Comparison of ENCODE assay signal across 9 cellular contexts in genomic region chr19:17420267-17420924, GRCh38. TPM values are rescaled to one million over a fixed set of nuclear protein-coding genes. Genes with fewer than 3 reads are reported as not detected.
DNase-seq lines count a peak whose midpoint lies in the region; ATAC-seq and TF ChIP-seq lines count a peak whose summit lies in the region.
"Had no signal": no experiment of that assay in that cellular context is flagged by ENCODE, and none has a peak within 500 bp of the region (broad histone marks: within the 10 kb centered on the region; RNA-seq: fewer than 3 reads in every experiment).

No MANE protein-coding gene starts in this region.

- H3K9me3 ChIP-seq in psoas muscle = no peaks in the 10 kb centered on the region

- peaks cover 5% of the 10 kb centered on the region for H3K4me1 ChIP-seq in psoas muscle

- peaks cover 12% of the 10 kb centered on the region for H3K4me1 Mint-ChIP-seq in activated T-helper 2 cell treated with anti-CD3 and anti-CD28 coated beads, Interferon-gamma antibody, Interleukin-2, Interleukin-4, amounts not matched to agents 10 μg/mL and 5 μg/mL and 100 μg/mL, durations not matched to agents 14 hours and 24 hours and 36 hours (ENCODE audit: low read depth)

- H3K4me3 ChIP-seq in psoas muscle = peak overlapping the region; percentile 95

- intact Hi-C loops in activated T-helper 2 cell treated with anti-CD3 and anti-CD28 coated beads, Interferon-gamma antibody, Interleukin-2, Interleukin-4, amounts not matched to agents 10 μg/mL and 5 μg/mL and 100 μg/mL, durations not matched to agents 14 hours and 24 hours and 36 hours (cut with micrococcal nuclease) = no loop called here
- intact Hi-C loops in left cardiac atrium (cut with DNase I) (no loop called here), psoas muscle (cut with DNase I) (no loop called here)

- WGBS in psoas muscle, 3 donors = 3 to 5% (median 5%) methylated on average over 29 to 38 of the region's 38 CpGs

- peaks cover 0 to 19% (median 0%) of the 10 kb centered on the region in 3 donors for H3K27me3 ChIP-seq in psoas muscle (ENCODE audit: insufficient read depth in 3 of 3, low read length in 2 of 3)

- H3K36me3 Mint-ChIP-seq in activated T-helper 2 cell treated with anti-CD3 and anti-CD28 coated beads, Interferon-gamma antibody, Interleukin-2, Interleukin-4, amounts not matched to agents 10 μg/mL and 5 μg/mL and 100 μg/mL, durations not matched to agents 14 hours and 24 hours and 36 hours (ENCODE audit: low read depth) = peaks cover 28% of the 10 kb centered on the region

- H3K4me3 Mint-ChIP-seq in activated T-helper 2 cell treated with anti-CD3 and anti-CD28 coated beads, Interferon-gamma antibody, Interleukin-2, Interleukin-4, amounts not matched to agents 10 μg/mL and 5 μg/mL and 100 μg/mL, durations not matched to agents 14 hours and 24 hours and 36 hours (ENCODE audit: low read depth) = peak overlapping the region; percentile 90

- peak overlapping the region; percentile 60 for H3K27ac Mint-ChIP-seq in activated T-helper 2 cell treated with anti-CD3 and anti-CD28 coated beads, Interferon-gamma antibody, Interleukin-2, Interleukin-4, amounts not matched to agents 10 μg/mL and 5 μg/mL and 100 μg/mL, durations not matched to agents 14 hours and 24 hours and 36 hours

- H3K27me3 Mint-ChIP-seq in activated T-helper 2 cell treated with anti-CD3 and anti-CD28 coated beads, Interferon-gamma antibody, Interleukin-2, Interleukin-4, amounts not matched to agents 10 μg/mL and 5 μg/mL and 100 μg/mL, durations not matched to agents 14 hours and 24 hours and 36 hours (ENCODE audit: low read depth) = no peaks in the 10 kb centered on the region

- H3K27ac ChIP-seq in psoas muscle = peak overlapping the region; percentile 67

- no peaks in the 10 kb centered on the region for H3K9me3 Mint-ChIP-seq in activated T-helper 2 cell treated with anti-CD3 and anti-CD28 coated beads, Interferon-gamma antibody, Interleukin-2, Interleukin-4, amounts not matched to agents 10 μg/mL and 5 μg/mL and 100 μg/mL, durations not matched to agents 14 hours and 24 hours and 36 hours

- ATAC-seq in GM21619 (IDR thresholded peaks at IDR 0.05; ENCODE audit: unreplicated experiment) (peak; percentile 16), left cardiac atrium (peak; percentile 10 to 56), psoas muscle (peak; percentile 15 to 35 (median 22))

- DNase-seq in Daoy (ENCODE audit: low read depth) (peak; percentile 63), NCI-H1105 (lab: John Stamatoyannopoulos, UW) (peak; percentile 27), left cardiac atrium (peak; percentile 53), psoas muscle (peak; percentile 42 to 64), HCEC 1CT (no peak)
- peak; percentile 20 for DNase-seq in activated T-helper 2 cell treated with anti-CD3 and anti-CD28 coated beads, Interferon-gamma antibody, Interleukin-2, Interleukin-4, amounts not matched to agents 10 μg/mL and 5 μg/mL and 100 μg/mL, durations not matched to agents 14 hours and 24 hours and 36 hours (ENCODE audit: low spot score)
- DNase-seq in effector CD8-positive, alpha-beta T cell (lab: John Stamatoyannopoulos, UW) = no peak

- TF ChIP-seq CTCF in psoas muscle (IDR thresholded peaks at IDR 0.05) = no peak

- H3K36me3 ChIP-seq in psoas muscle (ENCODE audit: insufficient read depth in 1 of 2, low read depth in 1 of 2) = peaks cover 0 to 11% of the 10 kb centered on the region in 2 donors

RNA-seq across cellular contexts. Expression of gene MVB12A, which starts 0.5 kb away (rescaled TPM):
- total RNA-seq in Daoy (2014; rRNA removed; shearing (Covaris generic)) = 82.3 and 102 TPM in 2 replicates
- 41.1 and 43.2 TPM in 2 replicates for total RNA-seq in activated T-helper 2 cell treated with anti-CD3 and anti-CD28 coated beads, Interferon-gamma antibody, Interleukin-2, Interleukin-4, amounts not matched to agents 10 μg/mL and 5 μg/mL and 100 μg/mL, durations not matched to agents 14 hours and 24 hours and 36 hours
- 10 to 100 TPM; 22.6 to 24.8 TPM for total RNA-seq in left cardiac atrium
- total RNA-seq in psoas muscle = 10 to 100 TPM; 15.6 to 23.7 (median 18.9) TPM
- 10 to 100 TPM; 29.4 to 79.7 (median 43.1) TPM for polyA plus RNA-seq in psoas muscle

RNA-seq across cellular contexts. Expression of gene BST2, which starts 15.0 kb away (rescaled TPM):
- 0.83 and 4.4 TPM in 2 replicates for total RNA-seq in Daoy (2014; rRNA removed; shearing (Covaris generic))
- 129 and 133 TPM in 2 replicates for total RNA-seq in activated T-helper 2 cell treated with anti-CD3 and anti-CD28 coated beads, Interferon-gamma antibody, Interleukin-2, Interleukin-4, amounts not matched to agents 10 μg/mL and 5 μg/mL and 100 μg/mL, durations not matched to agents 14 hours and 24 hours and 36 hours
- total RNA-seq in left cardiac atrium (10 to 100 TPM; 56.9 to 72.6 TPM), psoas muscle (10 to 100 TPM; 18.3 to 47.7 (median 33.5) TPM)
- polyA plus RNA-seq in psoas muscle = 10 to 100 TPM; 29.8 to 40.8 (median 34.4) TPM

RNA-seq across cellular contexts. Expression of gene CCDC194, which starts 26.4 kb away (rescaled TPM):
- 0.69 TPM in 1 of 2 replicates, not detected in the other for total RNA-seq in Daoy (2014; rRNA removed; shearing (Covaris generic))
- total RNA-seq in activated T-helper 2 cell treated with anti-CD3 and anti-CD28 coated beads, Interferon-gamma antibody, Interleukin-2, Interleukin-4, amounts not matched to agents 10 μg/mL and 5 μg/mL and 100 μg/mL, durations not matched to agents 14 hours and 24 hours and 36 hours = 1.5 and 2.4 TPM in 2 replicates
- total RNA-seq in left cardiac atrium (not detected), psoas muscle (under 1 TPM in 1 of 4 donors, not detected in 3; 0.51 TPM)
- under 1 TPM in 1 of 3 donors, not detected in 2; 0.13 TPM for polyA plus RNA-seq in psoas muscle

RNA-seq across cellular contexts. Expression of gene TMEM221, which starts 28.1 kb away (rescaled TPM):
- not detected in 2 replicates for total RNA-seq in Daoy (2014; rRNA removed; shearing (Covaris generic))
- not detected in 2 replicates for total RNA-seq in activated T-helper 2 cell treated with anti-CD3 and anti-CD28 coated beads, Interferon-gamma antibody, Interleukin-2, Interleukin-4, amounts not matched to agents 10 μg/mL and 5 μg/mL and 100 μg/mL, durations not matched to agents 14 hours and 24 hours and 36 hours
- total RNA-seq in left cardiac atrium = under 1 TPM; 0.18 to 0.21 TPM
- under 1 TPM in 1 of 4 donors, not detected in 3; 0.39 TPM for total RNA-seq in psoas muscle
- under 1 TPM in 2 of 3 donors, not detected in 1; 0.04 to 0.25 TPM for polyA plus RNA-seq in psoas muscle
- total RNA-seq: activated CD8-positive, alpha-beta memory T cell treated with anti-CD3 and anti-CD28 coated beads for 36 hours had no signal

RNA-seq across cellular contexts. Expression of gene NXNL1, which starts 40.3 kb away (rescaled TPM):
- not detected in 2 replicates for total RNA-seq in Daoy (2014; rRNA removed; shearing (Covaris generic))
- total RNA-seq in activated T-helper 2 cell treated with anti-CD3 and anti-CD28 coated beads, Interferon-gamma antibody, Interleukin-2, Interleukin-4, amounts not matched to agents 10 μg/mL and 5 μg/mL and 100 μg/mL, durations not matched to agents 14 hours and 24 hours and 36 hours = not detected in 2 replicates
- under 1 TPM in 1 of 2 donors, not detected in 1; 0.56 TPM for total RNA-seq in left cardiac atrium
- total RNA-seq in psoas muscle = 1 to 10 TPM in 1 of 4 donors, under 1 TPM in 3; 0.43 to 1.0 (median 0.72) TPM
- polyA plus RNA-seq in psoas muscle = under 1 TPM in 2 of 3 donors, not detected in 1; 0.14 to 0.64 TPM
- total RNA-seq: activated CD8-positive, alpha-beta memory T cell treated with anti-CD3 and anti-CD28 coated beads for 36 hours had no signal

Comparison
In these comparisons a context has a peak if more than half of its experiments do, and no peak if none do; other contexts are left out.
1. DNase-seq: peak in Daoy (single experiment), NCI-H1105 (single experiment), activated T-helper 2 cell treated with anti-CD3 and anti-CD28 coated beads, Interferon-gamma antibody, Interleukin-2, Interleukin-4, amounts not matched to agents 10 μg/mL and 5 μg/mL and 100 μg/mL, durations not matched to agents 14 hours and 24 hours and 36 hours (single experiment), left cardiac atrium (single experiment) and psoas muscle (2 of 2); none in effector CD8-positive, alpha-beta T cell (single experiment) and HCEC 1CT (single experiment).
2. Peak in every context shown above with its lines, with median percentiles within 50 percentile points of each other: ATAC-seq.